In the genomic region with DNA sequence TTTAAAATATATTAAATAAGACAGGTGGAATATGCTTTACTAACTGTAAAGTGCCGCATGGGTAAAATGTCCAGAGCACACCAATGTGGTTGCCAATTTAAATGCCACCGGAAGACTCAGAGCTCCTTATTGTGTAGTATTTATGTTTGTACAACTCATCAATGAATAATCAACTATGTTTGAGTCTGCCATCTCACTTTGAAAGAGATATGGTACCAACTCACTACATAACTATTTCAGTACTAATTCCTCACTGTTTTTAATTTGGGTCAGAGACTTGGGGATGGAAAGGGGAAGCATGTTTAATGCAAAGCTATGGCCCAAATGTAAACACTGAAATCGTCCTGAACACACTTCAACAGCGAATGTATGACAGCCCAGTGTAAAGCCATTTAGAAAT, we compare ENCODE assay signal across 23 cellular contexts.
A peak's percentile ranks its signal among the peaks of the same experiment; 100 is the strongest.
DNase-seq lines count a peak whose midpoint lies in the region; ATAC-seq, FAIRE-seq and TF ChIP-seq lines count a peak whose summit lies in the region.
"Had no signal": no experiment of that assay in that cellular context is flagged by ENCODE, and none has a peak within 500 bp of the region (broad histone marks: within the 10 kb centered on the region; RNA-seq: fewer than 3 reads in every experiment).

No MANE protein-coding gene starts in this region.

- H2AK5ac ChIP-seq in IMR-90 (ENCODE audit: low read depth, low read length) = no peak overlapping the region

- no peaks in the 10 kb centered on the region for H3K27me3 ChIP-seq in IMR-90 (ENCODE audit: control insufficient read depth, insufficient read depth, low read length)
- no peaks in the 10 kb centered on the region for H3K27me3 ChIP-seq in astrocyte (ENCODE audit: insufficient read depth, low read length)
- H3K27me3 ChIP-seq in keratinocyte (ENCODE audit: control insufficient read depth, extremely low read depth, insufficient read depth, low read length) = no peaks in the 10 kb centered on the region
- H3K27me3 ChIP-seq in Karpas-422 (ENCODE audit: low read length) = no peaks in the 10 kb centered on the region

- H3K9me3 Mint-ChIP-seq in astrocyte (ENCODE audit: unreplicated experiment) (no peaks in the 10 kb centered on the region), type B pancreatic cell (no peaks in the 10 kb centered on the region)
- H3K9me3 Mint-ChIP-seq: activated naive CD8-positive, alpha-beta T cell treated with anti-CD3 and anti-CD28 coated beads for 36 hours; neural crest cell had no signal

- in situ Hi-C loops in IMR-90 (cut with MboI; ENCODE audit: low sequenced_read_pairs) = no loop called here

- no peak overlapping the region for H3K18ac ChIP-seq in IMR-90 (ENCODE audit: low read depth, low read length)

- H2BK15ac ChIP-seq in IMR-90 (ENCODE audit: low read depth, low read length) = no peak overlapping the region

- no peak overlapping the region for H3K4me3 ChIP-seq in AG09309 (ENCODE audit: control insufficient read depth, low read depth, low read length)
- H3K4me3 ChIP-seq in IMR-90 (ENCODE audit: insufficient read depth, low read depth, low read length) = no peak overlapping the region
- H3K4me3 ChIP-seq in astrocyte (ENCODE audit: insufficient read depth, low read depth, low read length) = no peak overlapping the region
- H3K4me3 ChIP-seq in keratinocyte (ENCODE audit: control insufficient read depth in 2 of 3, extremely low read depth in 1 of 3, insufficient read depth in 2 of 3, low read depth in 1 of 3, low read length in 3 of 3) = no peak overlapping the region
- no peak overlapping the region for H3K4me3 ChIP-seq in Karpas-422 (ENCODE audit: low read length)
- H3K4me3 ChIP-seq: coronary artery, left ventricle myocardium inferior had no signal

- H3K27ac ChIP-seq in IMR-90 (ENCODE audit: insufficient read depth, low read length) (no peak overlapping the region), astrocyte (ENCODE audit: low read depth, low read length) (no peak overlapping the region), keratinocyte (ENCODE audit: control insufficient read depth, insufficient read depth, low read length) (no peak overlapping the region), Karpas-422 (ENCODE audit: low read length) (no peak overlapping the region)
- H3K27ac ChIP-seq: coronary artery, left ventricle myocardium inferior had no signal

- peak overlapping the region; percentile 80 for H2BK5ac ChIP-seq in IMR-90 (ENCODE audit: low read depth, low read length, poor library complexity, severe bottlenecking)

- BruUV-seq in IMR-90 (replicated peaks; lab: Mats Ljungman, UMichigan) = no TSS peak

- no peak overlapping the region; a peak in 1 of 4 replicates for H4K8ac ChIP-seq in IMR-90 (ENCODE audit: low read depth in 2 of 2, low read length in 2 of 2)

- no peak overlapping the region for H3K9ac ChIP-seq in IMR-90 (ENCODE audit: low read depth, low read length)
- no peak overlapping the region for H3K9ac ChIP-seq in astrocyte (ENCODE audit: low read length)
- no peak overlapping the region for H3K9ac ChIP-seq in keratinocyte (ENCODE audit: control insufficient read depth, extremely low read depth, insufficient read depth, low read length)
- H3K9ac ChIP-seq in Karpas-422 (ENCODE audit: low read length) = no peak overlapping the region

- no peak overlapping the region for H3K23ac ChIP-seq in IMR-90 (ENCODE audit: low read depth, low read length)

- H3K9me1 ChIP-seq in IMR-90 (ENCODE audit: insufficient read depth, low read length) = no peaks in the 10 kb centered on the region; the same call in 1 of the 2 replicates
- no peaks in the 10 kb centered on the region for H3K9me1 ChIP-seq in keratinocyte (ENCODE audit: control insufficient read depth, extremely low read depth, insufficient read depth, low read length)

- TF ChIP-seq CTCF in AG09309 (IDR thresholded peaks at IDR 0.05; ENCODE audit: control insufficient read depth, insufficient read depth, low read depth, low read length, missing control alignments) (no peak), IMR-90 (conservative IDR thresholded peaks at IDR 0.05; ENCODE audit: low read depth, low read length) (no peak), astrocyte (IDR thresholded peaks at IDR 0.05; ENCODE audit: insufficient read depth, low read depth, low read length) (no peak), keratinocyte (optimal IDR thresholded peaks at IDR 0.05 in 1 of 3, IDR thresholded peaks at IDR 0.05 in 1 of 3, conservative IDR thresholded peaks at IDR 0.05 in 1 of 3; ENCODE audit: extremely low read depth in 1 of 3, insufficient read depth in 2 of 3, low read length in 3 of 3) (no peak), type B pancreatic cell (conservative IDR thresholded peaks at IDR 0.05) (no peak)

- dilution Hi-C loops in IMR-90 (cut with HindIII; ENCODE audit: low sequenced_read_pairs, unreplicated experiment) (no loop called here), keratinocyte (cut with MboI; ENCODE audit: extremely low pct_ligation_motif_present, low sequenced_read_pairs) (no loop called here)

- H3K36me3 ChIP-seq in IMR-90 (ENCODE audit: control insufficient read depth, insufficient read depth, low read length) (no peaks in the 10 kb centered on the region), astrocyte (ENCODE audit: insufficient read depth, low read length) (no peaks in the 10 kb centered on the region), keratinocyte (ENCODE audit: control insufficient read depth in 2 of 2, extremely low read depth in 1 of 2, insufficient read depth in 2 of 2, low read length in 2 of 2) (no peaks in the 10 kb centered on the region), Karpas-422 (ENCODE audit: insufficient read depth, low read length) (no peaks in the 10 kb centered on the region)
- H3K36me3 ChIP-seq: left ventricle myocardium inferior had no signal

- H3K36me3 Mint-ChIP-seq in astrocyte (ENCODE audit: low read depth, unreplicated experiment) = no peaks in the 10 kb centered on the region
- no peaks in the 10 kb centered on the region for H3K36me3 Mint-ChIP-seq in type B pancreatic cell
- H3K36me3 Mint-ChIP-seq: activated naive CD8-positive, alpha-beta T cell treated with anti-CD3 and anti-CD28 coated beads for 36 hours had no signal

- POLR2A ChIA-PET in IMR-90 (lab: Charles Lee; ENCODE audit: unreplicated experiment) = no interaction called here

- no peak overlapping the region for H2AFZ ChIP-seq in IMR-90 (replicated peaks; ENCODE audit: low read length, poor library complexity)
- no peak overlapping the region for H2AFZ ChIP-seq in astrocyte (ENCODE audit: low read depth, low read length)
- no peak overlapping the region for H2AFZ ChIP-seq in keratinocyte (ENCODE audit: control insufficient read depth, low read length)
- no peak overlapping the region for H2AFZ ChIP-seq in Karpas-422 (ENCODE audit: low read length)

- H4K91ac ChIP-seq in IMR-90 (ENCODE audit: insufficient read depth, low read depth, low read length) = no peak overlapping the region

- no peak overlapping the region for H3K4me3 Mint-ChIP-seq in astrocyte (ENCODE audit: unreplicated experiment)
- H3K4me3 Mint-ChIP-seq in type B pancreatic cell = no peak overlapping the region
- H3K4me3 Mint-ChIP-seq: activated naive CD8-positive, alpha-beta T cell treated with anti-CD3 and anti-CD28 coated beads for 36 hours; activated T-helper 1 cell treated with anti-CD3 and anti-CD28 coated beads, Interleukin-12 subunit alpha, Interleukin-12 subunit beta, Interleukin-2, Interleukin-4 antibody, amounts not matched to agents 30 ng/mL and 10 ng/mL and 1 ng/mL, durations not matched to agents 14 hours and 24 hours and 36 hours; neural crest cell had no signal

- H4K20me1 ChIP-seq in IMR-90 (ENCODE audit: insufficient read depth, low read length) (no peaks in the 10 kb centered on the region), astrocyte (ENCODE audit: insufficient read depth, low read length) (no peaks in the 10 kb centered on the region), keratinocyte (ENCODE audit: control insufficient read depth, extremely low read depth, insufficient read depth, low read length) (no peaks in the 10 kb centered on the region), Karpas-422 (ENCODE audit: insufficient read depth, low read depth, low read length) (no peaks in the 10 kb centered on the region)

- no peaks in the 10 kb centered on the region for H3K79me2 ChIP-seq in astrocyte (ENCODE audit: insufficient read depth, low read length)
- no peaks in the 10 kb centered on the region for H3K79me2 ChIP-seq in keratinocyte (ENCODE audit: control insufficient read depth, insufficient read depth, low read length)
- H3K79me2 ChIP-seq in Karpas-422 (ENCODE audit: low read length) = no peaks in the 10 kb centered on the region

- ATAC-seq in IMR-90 (ENCODE audit: low read depth) (peak; percentile 81), GM19328 (IDR thresholded peaks at IDR 0.05; ENCODE audit: unreplicated experiment) (no peak)

- H3K9me3 ChIP-seq in IMR-90 (ENCODE audit: control insufficient read depth, insufficient read depth, low read length) (no peaks in the 10 kb centered on the region), astrocyte (ENCODE audit: insufficient read depth, low read depth, low read length) (no peaks in the 10 kb centered on the region), keratinocyte (ENCODE audit: control insufficient read depth, low read depth, low read length) (no peaks in the 10 kb centered on the region), Karpas-422 (ENCODE audit: low read length) (no peaks in the 10 kb centered on the region)
- H3K9me3 ChIP-seq: left ventricle myocardium inferior had no signal

- FAIRE-seq in astrocyte (lab: Jason Lieb, UNC) (peak; percentile 76), keratinocyte (lab: Jason Lieb, UNC) (peak; percentile 71)
- FAIRE-seq: endometrium, urothelium cell line had no signal

- H3K4me1 Mint-ChIP-seq in astrocyte (ENCODE audit: low read depth, unreplicated experiment) = peaks cover 4% of the 10 kb centered on the region
- H3K4me1 Mint-ChIP-seq in type B pancreatic cell (ENCODE audit: unreplicated experiment) = no peaks in the 10 kb centered on the region

- H3K79me1 ChIP-seq in IMR-90 (ENCODE audit: low read depth in 1 of 2, low read length in 2 of 2) = no peaks in the 10 kb centered on the region

- no peak for TF ChIP-seq POLR2A in IMR-90 (IDR thresholded peaks at IDR 0.05; ENCODE audit: low read depth, low read length)

- H3K9me2 ChIP-seq in Karpas-422 (replicated peaks; ENCODE audit: insufficient read depth, low read length) = no peaks in the 10 kb centered on the region

- H3K14ac ChIP-seq in IMR-90 (replicated peaks; ENCODE audit: low read depth, low read length) = no peak overlapping the region

- no CpG with 5 or more reads among the region's 4 CpGs for WGBS in IMR-90 (ENCODE audit: extremely low coverage in 2 of 2, insufficient read length in 1 of 2), 2 experiments

- H3K27ac Mint-ChIP-seq in astrocyte (ENCODE audit: unreplicated experiment) = no peak overlapping the region
- no peak overlapping the region for H3K27ac Mint-ChIP-seq in type B pancreatic cell
- H3K27ac Mint-ChIP-seq: activated naive CD8-positive, alpha-beta T cell treated with anti-CD3 and anti-CD28 coated beads for 36 hours; activated T-helper 1 cell treated with anti-CD3 and anti-CD28 coated beads, Interleukin-12 subunit alpha, Interleukin-12 subunit beta, Interleukin-2, Interleukin-4 antibody, amounts not matched to agents 30 ng/mL and 10 ng/mL and 1 ng/mL, durations not matched to agents 14 hours and 24 hours and 36 hours had no signal

- H3K4ac ChIP-seq in IMR-90 (ENCODE audit: low read depth, low read length) = no peak overlapping the region

- peaks cover 2% of the 10 kb centered on the region; the same call in 1 of the 2 replicates for H3K4me1 ChIP-seq in IMR-90 (ENCODE audit: control insufficient read depth, insufficient read depth, low read length)
- peaks cover 6% of the 10 kb centered on the region for H3K4me1 ChIP-seq in astrocyte (ENCODE audit: insufficient read depth, low read length)
- H3K4me1 ChIP-seq in keratinocyte (ENCODE audit: control insufficient read depth, extremely low read depth, insufficient read depth, low read length) = peaks cover 5% of the 10 kb centered on the region
- H3K4me1 ChIP-seq in Karpas-422 (ENCODE audit: low read length) = no peaks in the 10 kb centered on the region
- H3K4me1 ChIP-seq: left ventricle myocardium inferior had no signal

- DNase-seq in AG09309 (ENCODE audit: low read depth) = peak; percentile 3
- DNase-seq in IMR-90 = peak; percentile 74
- no peak for DNase-seq in astrocyte (ENCODE audit: low read depth)
- no peak for DNase-seq in keratinocyte (ENCODE audit: low read depth, low spot score)
- DNase-seq in Karpas-422 = no peak
- no peak for DNase-seq in type B pancreatic cell (ENCODE audit: extremely low spot score, unreplicated experiment)
- no peak for DNase-seq in NCI-H2029 (lab: John Stamatoyannopoulos, UW)
- DNase-seq: activated naive CD8-positive, alpha-beta T cell treated with anti-CD3 and anti-CD28 coated beads for 36 hours; DND-41; GOT3; left ventricle myocardium inferior; NCI-H146; NCI-H226; NCI-H82; stimulated activated CD8-positive, alpha-beta memory T cell treated with anti-CD3 and anti-CD28 coated beads, Interleukin-4, amount 100 ng/mL, for 48 hours; substantia nigra; T1000 had no signal

- no peak overlapping the region for H2BK20ac ChIP-seq in IMR-90 (ENCODE audit: low read depth, low read length)

- CTCF ChIA-PET in IMR-90 (lab: Yijun Ruan, JAX) = no interaction called here

- H2AK9ac ChIP-seq in IMR-90 (replicated peaks; ENCODE audit: low read depth, low read length, poor library complexity) = no peak overlapping the region

- no peak for TF ChIP-seq RAD21 in IMR-90 (IDR thresholded peaks at IDR 0.05; ENCODE audit: low read length)

- intact Hi-C loops in IMR-90 (cut with micrococcal nuclease) = no loop called here

- no peak overlapping the region for H3K56ac ChIP-seq in IMR-90 (ENCODE audit: extremely low read depth, insufficient read depth, low read length)

- H4K5ac ChIP-seq in IMR-90 (ENCODE audit: low read depth, low read length) = no peak overlapping the region

- no peak overlapping the region for H2BK120ac ChIP-seq in IMR-90 (ENCODE audit: low read depth, low read length)

- H3K27me3 Mint-ChIP-seq in astrocyte (ENCODE audit: low read depth, unreplicated experiment) (no peaks in the 10 kb centered on the region), type B pancreatic cell (no peaks in the 10 kb centered on the region)
- H3K27me3 Mint-ChIP-seq: activated naive CD8-positive, alpha-beta T cell treated with anti-CD3 and anti-CD28 coated beads for 36 hours had no signal

- H3K4me2 ChIP-seq in IMR-90 (ENCODE audit: low read depth, low read length) (peak overlapping the region; percentile 51; the same call in 1 of the 2 replicates), astrocyte (ENCODE audit: low read length) (peak overlapping the region; percentile 32), keratinocyte (ENCODE audit: control insufficient read depth, extremely low read depth, insufficient read depth, low read depth, low read length) (no peak overlapping the region), Karpas-422 (ENCODE audit: low read depth, low read length, poor library complexity, severe bottlenecking) (no peak overlapping the region)

Comparison
In these comparisons a context has a peak if more than half of its experiments do, and no peak if none do; other contexts are left out.
1. DNase-seq: peak in AG09309 (single experiment) and IMR-90 (single experiment); none in astrocyte (single experiment), keratinocyte (single experiment), Karpas-422 (single experiment), type B pancreatic cell (single experiment) and NCI-H2029 (single experiment).
2. H3K4me2 ChIP-seq: peak in IMR-90 (single experiment) and astrocyte (single experiment); none in keratinocyte (single experiment) and Karpas-422 (single experiment).